Comparison of ENCODE assay signal across 9 cellular contexts in the genomic region with DNA sequence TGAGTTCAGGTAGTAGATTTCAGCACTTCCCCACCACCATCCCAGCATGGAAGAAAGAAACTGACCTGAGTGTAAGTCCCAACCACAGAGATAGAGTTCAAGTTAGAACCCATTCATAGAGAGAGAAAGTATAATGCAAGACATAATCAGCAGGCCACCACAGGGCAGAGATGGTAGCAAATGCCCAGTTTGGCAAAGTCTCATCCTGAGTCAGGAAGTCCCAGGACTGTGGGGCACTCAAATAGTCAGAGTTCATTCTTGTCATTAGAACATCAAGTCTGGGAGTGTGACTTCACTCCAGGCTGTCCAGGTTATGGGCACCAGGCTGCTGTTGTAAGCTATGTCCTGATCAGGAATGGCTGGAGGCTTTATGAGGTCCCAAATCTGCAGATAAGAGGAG.
"Had no signal": no experiment of that assay in that cellular context is flagged by ENCODE, and none has a peak within 500 bp of the region (broad histone marks: within the 10 kb centered on the region; RNA-seq: fewer than 3 reads in every experiment).

No MANE protein-coding gene starts in this region.

- DNase-seq: H9, HCEC 1CT, IMR-90 had no signal

- ATAC-seq: GM23338, HepG2, K562 had no signal

- H3K4me3 ChIP-seq: GM23338, K562 had no signal

- H3K4me2 ChIP-seq: GM23338 had no signal

- H3K27ac ChIP-seq: HL-60 had no signal

- H2AFZ ChIP-seq: GM23338 had no signal

- FAIRE-seq: H1, H54, HepG2, K562 had no signal
